ENCODE assay signal across 8 cellular contexts in genomic region chr19:31351212-31352193, GRCh38. TPM values are rescaled to one million over a fixed set of nuclear protein-coding genes. Genes with fewer than 3 reads are reported as not detected.
DNase-seq lines count a peak whose midpoint lies in the region; ATAC-seq, FAIRE-seq and TF ChIP-seq lines count a peak whose summit lies in the region.

No MANE protein-coding gene starts in this region.

- intact Hi-C loops in A673 (cut with micrococcal nuclease; ENCODE audit: unreplicated experiment) (loop anchor here (10.0 kb wide), 1 partner anchor 113 kb away; no protein-coding TSS in a partner anchor), body of pancreas (cut with DNase I) (loop anchor here (10.0 kb wide), 1 partner anchor 677 kb away; no protein-coding TSS in a partner anchor), kidney (cut with DNase I) (no loop called here)

- no peak for TF ChIP-seq CTCF in A673 (conservative IDR thresholded peaks at IDR 0.05; ENCODE audit: low read depth, low read length)
- no peak for TF ChIP-seq CTCF in HFFc6 (IDR thresholded peaks at IDR 0.05)
- no peak for TF ChIP-seq CTCF in body of pancreas (IDR thresholded peaks at IDR 0.05)
- no peak for TF ChIP-seq CTCF in kidney (IDR thresholded peaks at IDR 0.05; ENCODE audit: borderline replicate concordance, extremely low read depth, insufficient read depth)

- H3K36me3 Mint-ChIP-seq in HFFc6 (ENCODE audit: low read depth): no peaks in the 10 kb centered on the region; the same call in 1 of the 2 replicates

- no peak for FAIRE-seq in kidney (lab: Jason Lieb, UNC)

- DNase-seq in A673 (ENCODE audit: low spot score) (peak; percentile 39), HFFc6 (peak; percentile 55), body of pancreas (peak in 3 of 4 donors; percentile 39 to 58 (median 45)), kidney (peak; percentile 82), NCI-H2171 treated with DMSO at 0.1 percent for 48 hours (lab: John Stamatoyannopoulos, UW) (no peak)
- no peak for DNase-seq in stimulated activated naive CD8-positive, alpha-beta T cell treated with anti-CD3 and anti-CD28 coated beads, Interleukin-15, amount 100 ng/mL, for 72 hours

- H3K36me3 ChIP-seq in A673 (ENCODE audit: insufficient read depth, low read length, poor library complexity, severe bottlenecking) (no peaks in the 10 kb centered on the region), body of pancreas (replicated peaks in 1 of 2; ENCODE audit: insufficient read depth in 1 of 2, low read depth in 2 of 2) (no peaks in the 10 kb centered on the region), kidney (ENCODE audit: control insufficient read depth in 1 of 2, insufficient read depth in 2 of 2, low read length in 2 of 2) (no peaks in the 10 kb centered on the region)

- no peak for TF ChIP-seq POLR2A in body of pancreas (IDR thresholded peaks at IDR 0.05)

- peaks cover 14% of the 10 kb centered on the region for H3K4me1 ChIP-seq in A673 (ENCODE audit: insufficient read depth, low read length, poor library complexity, severe bottlenecking)
- H3K4me1 ChIP-seq in body of pancreas: peaks cover 25% of the 10 kb centered on the region
- peaks cover 0 to 8% of the 10 kb centered on the region in 2 donors for H3K4me1 ChIP-seq in kidney (ENCODE audit: control insufficient read depth in 1 of 2, insufficient read depth in 1 of 2, low read depth in 1 of 2, low read length in 2 of 2)

- H3K9me3 ChIP-seq in A673 (ENCODE audit: low read depth, low read length, poor library complexity, severe bottlenecking): no peaks in the 10 kb centered on the region
- no peaks in the 10 kb centered on the region for H3K9me3 ChIP-seq in body of pancreas
- no peaks in the 10 kb centered on the region for H3K9me3 ChIP-seq in kidney (ENCODE audit: control insufficient read depth in 1 of 2, low read length in 2 of 2)

- peak overlapping the region; percentile 92 for H3K4me3 Mint-ChIP-seq in HFFc6
- H3K4me3 Mint-ChIP-seq in stimulated activated naive CD8-positive, alpha-beta T cell treated with anti-CD3 and anti-CD28 coated beads, Interleukin-15, amount 100 ng/mL, for 72 hours: peak overlapping the region; percentile 87 to 97

- H3K27ac Mint-ChIP-seq in HFFc6: peak overlapping the region; percentile 87
- H3K27ac Mint-ChIP-seq in stimulated activated naive CD8-positive, alpha-beta T cell treated with anti-CD3 and anti-CD28 coated beads, Interleukin-15, amount 100 ng/mL, for 72 hours: no peak overlapping the region

- peak overlapping the region; percentile 37 for H3K27ac ChIP-seq in A673 (ENCODE audit: low read depth, low read length, poor library complexity, severe bottlenecking)
- peak overlapping the region in 2 of 4 donors; percentile 19 to 54 for H3K27ac ChIP-seq in body of pancreas
- H3K27ac ChIP-seq in kidney (ENCODE audit: low read depth in 2 of 2, low read length in 2 of 2): peak overlapping the region in 1 of 2 donors; percentile 37

- H3K27me3 ChIP-seq in A673 (replicated peaks; ENCODE audit: insufficient read depth, low read depth, low read length, poor library complexity) (no peaks in the 10 kb centered on the region), body of pancreas (peaks cover 0 to 14% of the 10 kb centered on the region in 2 donors)

- 16 to 42% methylated on average over 39 to 97 of the region's 99 CpGs for WGBS in body of pancreas, 2 donors

- H3K4me1 Mint-ChIP-seq in HFFc6 (ENCODE audit: low read depth): peaks cover 33% of the 10 kb centered on the region
- peaks cover 65% of the 10 kb centered on the region for H3K4me1 Mint-ChIP-seq in stimulated activated naive CD8-positive, alpha-beta T cell treated with anti-CD3 and anti-CD28 coated beads, Interleukin-15, amount 100 ng/mL, for 72 hours

- BruUV-seq in A673 (replicated peaks; lab: Mats Ljungman, UMichigan): no TSS peak

- peak; percentile 35 for ATAC-seq in body of pancreas
- no peak for ATAC-seq in stimulated activated naive CD8-positive, alpha-beta T cell treated with anti-CD3 and anti-CD28 coated beads, Interleukin-15, amount 100 ng/mL, for 72 hours
- no peak for ATAC-seq in HG02623 (IDR thresholded peaks at IDR 0.05; ENCODE audit: unreplicated experiment)
- ATAC-seq in GM21576 (IDR thresholded peaks at IDR 0.05; ENCODE audit: unreplicated experiment): no peak

- no peaks in the 10 kb centered on the region; the same call in 1 of the 2 replicates for H3K27me3 Mint-ChIP-seq in HFFc6 (ENCODE audit: insufficient read depth)
- peaks cover 85% of the 10 kb centered on the region for H3K27me3 Mint-ChIP-seq in stimulated activated naive CD8-positive, alpha-beta T cell treated with anti-CD3 and anti-CD28 coated beads, Interleukin-15, amount 100 ng/mL, for 72 hours

- POLR2A ChIA-PET in A673 (lab: Charles Lee; ENCODE audit: low non-redundant PET): no interaction called here

- H3K4me3 ChIP-seq in A673 (ENCODE audit: low read depth, low read length, poor library complexity, severe bottlenecking) (peak overlapping the region; percentile 90), body of pancreas (peak overlapping the region; percentile 51 to 69), kidney (ENCODE audit: low read length in 2 of 2) (peak overlapping the region; percentile 60 to 67)

- CTCF ChIA-PET in A673 (lab: Charles Lee): no interaction called here

- H3K9ac ChIP-seq in kidney (ENCODE audit: low read length in 2 of 2): peak overlapping the region; percentile 41 to 55

- no peaks in the 10 kb centered on the region for H3K9me3 Mint-ChIP-seq in HFFc6
- H3K9me3 Mint-ChIP-seq in stimulated activated naive CD8-positive, alpha-beta T cell treated with anti-CD3 and anti-CD28 coated beads, Interleukin-15, amount 100 ng/mL, for 72 hours: no peaks in the 10 kb centered on the region

RNA-seq across cellular contexts. Expression of gene TSHZ3, which starts 2.3 kb away (rescaled TPM):
- 14.8 and 15.5 TPM in 2 replicates for total RNA-seq in A673 (2021)
- total RNA-seq in HFFc6 (2021; fragmentation: NEBNext Ultra II Directional; extraction: Animal tissue kit (Norgen Biotek cat#: 25700)): 10 to 100 TPM in 5 of 6 experiments, 1 to 10 TPM in 1; 9.1 to 14.0 (median 13.1) TPM
- 1 to 10 TPM; 1.3 to 3.0 TPM for total RNA-seq in body of pancreas
- 8.4 TPM for total RNA-seq in kidney
- 1.7 TPM for polyA plus RNA-seq in kidney (ENCODE audit: insufficient read depth, low read depth, low replicate concordance)

Comparison
In these comparisons a context has a peak if more than half of its experiments do, and no peak if none do; other contexts are left out.
1. DNase-seq: peak in A673 (single experiment), HFFc6 (single experiment), body of pancreas (3 of 4) and kidney (single experiment); none in stimulated activated naive CD8-positive, alpha-beta T cell treated with anti-CD3 and anti-CD28 coated beads, Interleukin-15, amount 100 ng/mL, for 72 hours (0 of 2) and NCI-H2171 treated with DMSO at 0.1 percent for 48 hours (single experiment).
2. Peak in every context shown above with its lines, with median percentiles within 50 percentile points of each other: H3K4me3 ChIP-seq.